8 cellular contexts compared by ENCODE assay signal in the genomic region with DNA sequence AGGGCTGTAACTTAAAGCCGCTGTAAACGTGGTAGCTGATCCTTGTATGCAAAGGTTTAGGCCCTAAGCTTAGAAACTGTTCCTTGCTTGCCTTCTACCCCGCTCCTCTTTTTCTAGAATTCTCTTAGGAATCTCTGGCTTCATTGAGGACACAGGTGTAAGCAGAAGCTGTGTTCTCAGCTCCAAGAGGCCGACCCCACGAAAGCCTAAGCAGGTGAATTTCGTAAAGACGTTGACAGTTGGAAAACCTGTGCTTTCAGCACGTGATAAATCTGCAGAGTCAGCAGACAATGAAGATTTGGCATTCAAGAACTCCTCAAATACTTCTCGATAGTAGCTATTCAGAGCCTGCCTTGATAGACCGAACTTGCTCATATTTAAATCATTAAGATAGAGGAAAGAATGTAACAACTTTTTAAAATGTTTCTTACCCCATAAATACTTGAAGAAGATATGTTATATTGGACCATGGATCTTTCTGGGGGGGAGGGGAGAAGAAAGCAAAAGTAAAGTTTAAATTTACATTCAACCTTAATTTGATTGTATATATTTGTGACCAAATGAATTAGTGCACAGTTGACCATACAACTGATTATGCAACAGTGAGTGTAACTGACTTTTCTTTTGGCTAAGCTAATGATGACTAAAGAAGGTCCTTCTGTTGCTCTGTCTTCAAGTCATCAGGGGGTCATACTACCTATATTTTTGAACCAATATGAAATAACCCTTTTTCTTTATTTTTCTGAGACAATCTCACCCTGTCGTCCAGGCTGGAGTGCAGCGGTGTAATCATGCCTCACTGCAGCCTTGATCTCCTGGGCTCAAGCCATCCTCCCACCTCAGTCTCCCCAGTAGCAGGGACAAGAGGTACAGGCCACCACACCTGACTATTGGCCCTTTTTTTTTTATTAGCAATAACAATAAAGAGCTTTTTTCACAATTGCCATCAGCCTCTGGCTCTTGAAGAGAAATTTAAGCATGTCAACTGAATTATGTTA. TPM values are rescaled to one million over a fixed set of nuclear protein-coding genes. Genes with fewer than 3 reads are reported as not detected.
DNase-seq lines count a peak whose midpoint lies in the region; ATAC-seq and TF ChIP-seq lines count a peak whose summit lies in the region.

No MANE protein-coding gene starts in this region.

- peaks cover 55% of the 10 kb centered on the region for H3K79me2 ChIP-seq in OCI-LY3 (ENCODE audit: low read length)
- peaks cover 33% of the 10 kb centered on the region for H3K79me2 ChIP-seq in neural cell (replicated peaks; ENCODE audit: insufficient read depth, low read length)

- peaks cover 8% of the 10 kb centered on the region for H3F3A ChIP-seq in neural cell (ENCODE audit: insufficient read depth, low read length, poor library complexity, severe bottlenecking)

- peaks cover 12% of the 10 kb centered on the region for H3K36me3 ChIP-seq in OCI-LY3 (replicated peaks; ENCODE audit: low read depth, low read length)
- no peaks in the 10 kb centered on the region for H3K36me3 ChIP-seq in ectodermal cell (ENCODE audit: control insufficient read depth, insufficient read depth, low read length)
- H3K36me3 ChIP-seq in neural cell (ENCODE audit: insufficient read depth, low read length): no peaks in the 10 kb centered on the region

- H3K36me3 Mint-ChIP-seq in activated T-cell treated with anti-CD3 and anti-CD28 coated beads, Interleukin-2, amount 50 U/mL, for 24 hours (ENCODE audit: low read depth): peaks cover 47% of the 10 kb centered on the region

- peak overlapping the region; percentile 98 for H3K27ac Mint-ChIP-seq in activated T-cell treated with anti-CD3 and anti-CD28 coated beads, Interleukin-2, amount 50 U/mL, for 24 hours

- H3K27me3 ChIP-seq in OCI-LY3 (ENCODE audit: low read depth, low read length): no peaks in the 10 kb centered on the region
- H3K27me3 ChIP-seq in ectodermal cell (ENCODE audit: control insufficient read depth, insufficient read depth, low read length, poor library complexity, severe bottlenecking): no peaks in the 10 kb centered on the region
- H3K27me3 ChIP-seq in neural cell (ENCODE audit: insufficient read depth, low read depth, low read length): no peaks in the 10 kb centered on the region

- no peak for TF ChIP-seq EP300 in neural cell (conservative IDR thresholded peaks at IDR 0.05; ENCODE audit: poor library complexity, severe bottlenecking)

- peak overlapping the region; percentile 98 for H3K9ac ChIP-seq in OCI-LY3 (ENCODE audit: low read length)
- H3K9ac ChIP-seq in neural cell (ENCODE audit: low read length): peak overlapping the region; percentile 77

- no peak for TF ChIP-seq RAD21 in neural cell (conservative IDR thresholded peaks at IDR 0.05)

- H3K9me3 Mint-ChIP-seq in activated T-cell treated with anti-CD3 and anti-CD28 coated beads, Interleukin-2, amount 50 U/mL, for 24 hours: peaks cover 6% of the 10 kb centered on the region

- peak overlapping the region; percentile 100 for H3K4me2 ChIP-seq in OCI-LY3 (ENCODE audit: low read length)
- peak overlapping the region; percentile 75 for H3K4me2 ChIP-seq in neural cell (ENCODE audit: low read length)

- H3K27ac ChIP-seq in OCI-LY3 (ENCODE audit: low read length) (peak overlapping the region; percentile 93), ectodermal cell (ENCODE audit: insufficient read depth, low read depth, low read length, poor library complexity, severe bottlenecking) (peak overlapping the region; percentile 65), neural cell (ENCODE audit: low read length) (peak overlapping the region; percentile 96)

- ATAC-seq in HG03520 (IDR thresholded peaks at IDR 0.05; ENCODE audit: unreplicated experiment) (no peak), left lobe of liver (no peak)

- WGBS in ectodermal cell, 2 experiments: 27% methylated on average over 10 of the region's 12 CpGs

- H3K4me1 Mint-ChIP-seq in activated T-cell treated with anti-CD3 and anti-CD28 coated beads, Interleukin-2, amount 50 U/mL, for 24 hours (ENCODE audit: low read depth): peaks cover 63% of the 10 kb centered on the region

- H3K27me3 Mint-ChIP-seq in activated T-cell treated with anti-CD3 and anti-CD28 coated beads, Interleukin-2, amount 50 U/mL, for 24 hours: no peaks in the 10 kb centered on the region

- no peaks in the 10 kb centered on the region for H3K9me2 ChIP-seq in neural cell (ENCODE audit: insufficient read depth, low read length)

- H4K20me1 ChIP-seq in OCI-LY3 (ENCODE audit: insufficient read depth, low read length): peaks cover 33% of the 10 kb centered on the region
- H4K20me1 ChIP-seq in neural cell (ENCODE audit: insufficient read depth): no peaks in the 10 kb centered on the region

- TF ChIP-seq CTCF in OCI-LY3 (IDR thresholded peaks at IDR 0.05; ENCODE audit: low read depth, low read length) (no peak), neural cell (IDR thresholded peaks at IDR 0.05; ENCODE audit: poor library complexity, severe bottlenecking) (no peak)

- H3K4me3 Mint-ChIP-seq in activated T-cell treated with anti-CD3 and anti-CD28 coated beads, Interleukin-2, amount 50 U/mL, for 24 hours: peak overlapping the region; percentile 89

- H3K4me1 ChIP-seq in OCI-LY3 (ENCODE audit: low read length) (peaks cover 67% of the 10 kb centered on the region), ectodermal cell (ENCODE audit: control insufficient read depth, insufficient read depth, low read length) (peaks cover 8% of the 10 kb centered on the region)

- H3K4me3 ChIP-seq in OCI-LY3 (ENCODE audit: low read length): peak overlapping the region; percentile 81
- peak overlapping the region; percentile 90 for H3K4me3 ChIP-seq in ectodermal cell (ENCODE audit: insufficient read depth, low read depth, low read length)
- peak overlapping the region; percentile 97 for H3K4me3 ChIP-seq in neural cell (ENCODE audit: low read length)

- no peaks in the 10 kb centered on the region for H3K9me3 ChIP-seq in OCI-LY3 (ENCODE audit: insufficient read depth, low read length)
- no peaks in the 10 kb centered on the region for H3K9me3 ChIP-seq in ectodermal cell (ENCODE audit: control insufficient read depth, low read length)
- no peaks in the 10 kb centered on the region for H3K9me3 ChIP-seq in neural cell (ENCODE audit: low read length)

- no peak for DNase-seq in activated T-cell treated with anti-CD3 and anti-CD28 coated beads, Interleukin-2, amount 50 U/mL, for 24 hours
- DNase-seq in activated T-cell treated with anti-CD3 and anti-CD28 coated beads for 4 hours (no peak), left lobe of liver (ENCODE audit: low spot score) (no peak), COLO668 (lab: John Stamatoyannopoulos, UW; ENCODE audit: unreplicated experiment) (no peak)

- H2AFZ ChIP-seq in OCI-LY3 (ENCODE audit: low read depth, low read length) (no peak overlapping the region), neural cell (ENCODE audit: low read depth, low read length) (peak overlapping the region; percentile 54)

TF ChIP-seq in neural cell, 6 proteins besides CTCF, POLR2A, EP300 and RAD21:
- TF ChIP-seq MXI1 (conservative IDR thresholded peaks at IDR 0.05; ENCODE audit: poor library complexity, severe bottlenecking): no peak
- TF ChIP-seq, protein P1, sequence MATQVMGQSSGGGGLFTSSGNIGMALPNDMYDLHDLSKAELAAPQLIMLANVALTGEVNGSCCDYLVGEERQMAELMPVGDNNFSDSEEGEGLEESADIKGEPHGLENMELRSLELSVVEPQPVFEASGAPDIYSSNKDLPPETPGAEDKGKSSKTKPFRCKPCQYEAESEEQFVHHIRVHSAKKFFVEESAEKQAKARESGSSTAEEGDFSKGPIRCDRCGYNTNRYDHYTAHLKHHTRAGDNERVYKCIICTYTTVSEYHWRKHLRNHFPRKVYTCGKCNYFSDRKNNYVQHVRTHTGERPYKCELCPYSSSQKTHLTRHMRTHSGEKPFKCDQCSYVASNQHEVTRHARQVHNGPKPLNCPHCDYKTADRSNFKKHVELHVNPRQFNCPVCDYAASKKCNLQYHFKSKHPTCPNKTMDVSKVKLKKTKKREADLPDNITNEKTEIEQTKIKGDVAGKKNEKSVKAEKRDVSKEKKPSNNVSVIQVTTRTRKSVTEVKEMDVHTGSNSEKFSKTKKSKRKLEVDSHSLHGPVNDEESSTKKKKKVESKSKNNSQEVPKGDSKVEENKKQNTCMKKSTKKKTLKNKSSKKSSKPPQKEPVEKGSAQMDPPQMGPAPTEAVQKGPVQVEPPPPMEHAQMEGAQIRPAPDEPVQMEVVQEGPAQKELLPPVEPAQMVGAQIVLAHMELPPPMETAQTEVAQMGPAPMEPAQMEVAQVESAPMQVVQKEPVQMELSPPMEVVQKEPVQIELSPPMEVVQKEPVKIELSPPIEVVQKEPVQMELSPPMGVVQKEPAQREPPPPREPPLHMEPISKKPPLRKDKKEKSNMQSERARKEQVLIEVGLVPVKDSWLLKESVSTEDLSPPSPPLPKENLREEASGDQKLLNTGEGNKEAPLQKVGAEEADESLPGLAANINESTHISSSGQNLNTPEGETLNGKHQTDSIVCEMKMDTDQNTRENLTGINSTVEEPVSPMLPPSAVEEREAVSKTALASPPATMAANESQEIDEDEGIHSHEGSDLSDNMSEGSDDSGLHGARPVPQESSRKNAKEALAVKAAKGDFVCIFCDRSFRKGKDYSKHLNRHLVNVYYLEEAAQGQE (IDR thresholded peaks at IDR 0.05; ENCODE audit: borderline replicate concordance): no peak
- no peak for TF ChIP-seq TAF1 (IDR thresholded peaks at IDR 0.05; ENCODE audit: low read depth)
- no peak for TF ChIP-seq POLR2AphosphoS5 (IDR thresholded peaks at IDR 0.05)
- TF ChIP-seq SMC3 (conservative IDR thresholded peaks at IDR 0.05; ENCODE audit: poor library complexity): no peak
- TF ChIP-seq EZH2 (IDR thresholded peaks at IDR 0.05; ENCODE audit: borderline replicate concordance, insufficient read depth, low read length, poor library complexity, severe bottlenecking): no peak

RNA-seq across cellular contexts. Expression of a gene that starts 1.2 kb away (rescaled TPM):
- polyA plus RNA-seq in ectodermal cell (2013, experiment 1 of 4): 318 TPM
- polyA plus RNA-seq in ectodermal cell (2013, experiment 2 of 4): 326 TPM
- polyA plus RNA-seq in ectodermal cell (2013, experiment 3 of 4): 265 TPM
- 294 TPM for polyA plus RNA-seq in ectodermal cell (2013, experiment 4 of 4)
- 318 and 352 TPM in 2 replicates for polyA plus RNA-seq in neural cell
- 516 and 517 TPM in 2 replicates for polyA minus RNA-seq in neural cell
- 113 TPM for total RNA-seq in left lobe of liver
